ENCODE assay signal across 12 cellular contexts in the genomic region with DNA sequence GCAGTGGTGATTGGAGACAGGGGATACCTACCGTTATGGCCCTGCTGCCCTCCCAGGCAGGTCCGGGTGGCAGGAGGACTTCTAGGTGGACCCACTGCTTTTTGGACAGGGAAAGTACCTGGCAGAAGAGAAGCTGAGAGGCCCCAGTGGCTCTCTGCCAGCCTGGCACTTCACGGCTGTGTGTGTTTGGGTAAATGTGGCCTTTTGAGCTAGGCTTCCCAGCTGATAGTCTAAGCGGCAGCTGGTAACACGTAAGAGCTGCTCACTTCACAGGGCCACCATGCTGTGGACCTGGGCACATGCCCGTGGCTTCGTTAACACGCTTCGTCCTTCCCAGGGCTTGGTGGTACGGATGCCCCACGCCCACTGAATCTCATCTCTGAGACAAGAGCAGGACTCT.
"Had no signal": no experiment of that assay in that cellular context is flagged by ENCODE, and none has a peak within 500 bp of the region (broad histone marks: within the 10 kb centered on the region; RNA-seq: fewer than 3 reads in every experiment).

No MANE protein-coding gene starts in this region.

- H3K27ac ChIP-seq: foreskin keratinocyte had no signal

- H3K27me3 ChIP-seq: foreskin keratinocyte had no signal

- DNase-seq: activated B cell treated with CpG ODN at 0.5 μM for 24 hours; activated CD4-positive, alpha-beta T cell treated with anti-CD3 and anti-CD28 coated beads, Interleukin-2, amount 10 ng/mL, durations not matched to agents 7 days and 5 days; activated effector memory CD4-positive, alpha-beta T cell treated with Interleukin-2 at 50 U/mL for 16 hours; activated T-cell treated with anti-CD3 and anti-CD28 coated beads, Interleukin-2, amount 50 U/mL, for 1 hour; amniotic stem cell; foreskin keratinocyte; head of caudate nucleus; left cardiac atrium; natural killer cell; right cardiac atrium had no signal

- ATAC-seq: activated naive CD4-positive, alpha-beta T cell treated with anti-CD3 and anti-CD28 coated beads, Interleukin-2, amount 50 U/mL, for 72 hours; foreskin keratinocyte; left cardiac atrium; natural killer cell; stimulated activated effector memory CD8-positive, alpha-beta T cell treated with anti-CD3 and anti-CD28 coated beads, Interleukin-12 subunit alpha, Interleukin-12 subunit beta, amount 100 ng/mL, for 72 hours had no signal
